ENCODE assay signal across 24 cellular contexts in the genomic region with DNA sequence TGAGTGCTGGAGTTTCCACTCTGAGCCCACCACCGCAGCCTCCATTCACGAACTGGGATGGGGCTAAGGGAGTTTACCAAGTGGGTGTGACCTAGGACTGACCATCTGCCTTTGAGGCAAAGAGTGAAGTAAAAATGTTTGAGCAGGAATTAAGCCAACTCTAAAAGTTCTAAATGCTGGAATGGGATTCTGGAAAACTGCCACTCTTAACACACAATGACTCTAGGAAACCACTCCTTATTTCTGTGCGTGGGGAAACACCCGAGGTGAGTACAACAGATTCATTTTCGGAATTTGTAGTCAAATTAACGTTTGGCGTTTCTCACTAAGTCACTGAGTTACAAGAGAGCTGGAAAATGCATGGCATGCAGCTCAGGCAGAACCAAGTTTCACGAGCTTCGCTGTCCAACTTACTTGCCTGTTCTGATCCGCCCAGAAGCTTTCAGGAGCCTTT. TPM values are rescaled to one million over a fixed set of nuclear protein-coding genes. Genes with fewer than 3 reads are reported as not detected.
DNase-seq lines count a peak whose midpoint lies in the region; ATAC-seq and TF ChIP-seq lines count a peak whose summit lies in the region.
"Had no signal": no experiment of that assay in that cellular context is flagged by ENCODE, and none has a peak within 500 bp of the region (broad histone marks: within the 10 kb centered on the region; RNA-seq: fewer than 3 reads in every experiment).

No MANE protein-coding gene starts in this region.

- 43 to 48% methylated on average over 10 of the region's 10 CpGs for WGBS in heart right ventricle, 2 donors
- 42 to 65% methylated on average over 10 of the region's 10 CpGs for WGBS in lung, 2 donors
- 94% methylated on average over 10 of the region's 10 CpGs for WGBS in thymus

- TF ChIP-seq CTCF in heart right ventricle (IDR thresholded peaks at IDR 0.05) = no peak
- no peak for TF ChIP-seq CTCF in right atrium auricular region (IDR thresholded peaks at IDR 0.05)
- no peak for TF ChIP-seq CTCF in epithelial cell of esophagus (IDR thresholded peaks at IDR 0.05; ENCODE audit: insufficient read depth, low read depth, low read length, missing control alignments)
- TF ChIP-seq CTCF in lung (IDR thresholded peaks at IDR 0.05; ENCODE audit: control extremely low read depth, extremely low read depth) = no peak

- POLR2A ChIA-PET in activated CD4-positive, alpha-beta T cell treated with anti-CD3 and anti-CD28 coated beads for 36 hours (lab: Charles Lee) = no interaction called here

- H3K27me3 ChIP-seq in heart right ventricle (no peaks in the 10 kb centered on the region), right atrium auricular region (no peaks in the 10 kb centered on the region), lung (ENCODE audit: control insufficient read depth, insufficient read depth) (no peaks in the 10 kb centered on the region), thymus (ENCODE audit: control insufficient read depth, insufficient read depth) (no peaks in the 10 kb centered on the region)
- H3K27me3 ChIP-seq: BE2C, tibial artery had no signal

- no peak overlapping the region for H3K4me3 ChIP-seq in heart right ventricle
- no peak overlapping the region for H3K4me3 ChIP-seq in right atrium auricular region
- H3K4me3 ChIP-seq in epithelial cell of esophagus (ENCODE audit: low read length) = no peak overlapping the region
- H3K4me3 ChIP-seq in lung = no peak overlapping the region
- no peak overlapping the region for H3K4me3 ChIP-seq in thymus (ENCODE audit: low read length)
- H3K4me3 ChIP-seq: SK-N-MC had no signal

- no peak overlapping the region for H3K4me3 Mint-ChIP-seq in activated CD4-positive, alpha-beta T cell treated with anti-CD3 and anti-CD28 coated beads for 36 hours
- H3K4me3 Mint-ChIP-seq: activated T-helper 17 cell treated with anti-CD3 and anti-CD28 coated beads, Interleukin-2, amount 50 U/mL, for 72 hours; stimulated activated memory B cell treated with anti-CD40 and anti-IgM and Interleukin-4, amounts not matched to agents 10 μg/mL and 1 μg/mL and 100 μg/mL, for 72 hours had no signal

- H3K27ac ChIP-seq in heart right ventricle = no peak overlapping the region
- no peak overlapping the region for H3K27ac ChIP-seq in right atrium auricular region
- H3K27ac ChIP-seq in lung (ENCODE audit: low read depth in 1 of 2, low read length in 1 of 2) = no peak overlapping the region
- peak overlapping the region; percentile 68 for H3K27ac ChIP-seq in thymus (ENCODE audit: low read depth)
- H3K27ac ChIP-seq: SK-N-MC, tibial artery had no signal

- H3K9me3 ChIP-seq in heart right ventricle = no peaks in the 10 kb centered on the region
- no peaks in the 10 kb centered on the region for H3K9me3 ChIP-seq in right atrium auricular region
- H3K9me3 ChIP-seq in lung (ENCODE audit: control insufficient read depth in 2 of 2, insufficient read depth in 1 of 2, low read length in 1 of 2) = peaks cover 0 to 6% of the 10 kb centered on the region in 2 donors
- no peaks in the 10 kb centered on the region for H3K9me3 ChIP-seq in thymus (ENCODE audit: control insufficient read depth)
- H3K9me3 ChIP-seq: BE2C, Caco-2, tibial artery had no signal

- ATAC-seq in heart right ventricle (peak in 5 of 8 donors; percentile 37 to 82 (median 42)), lung (ENCODE audit: insufficient read depth, low FRiP score) (peak; percentile 27), HG03159 (IDR thresholded peaks at IDR 0.05; ENCODE audit: unreplicated experiment) (no peak)
- no peak for ATAC-seq in activated CD4-positive, alpha-beta T cell treated with anti-CD3 and anti-CD28 coated beads for 36 hours
- ATAC-seq: activated naive CD4-positive, alpha-beta T cell treated with anti-CD3 and anti-CD28 coated beads, Interleukin-2, amount 50 U/mL, for 72 hours; activated T-helper 17 cell treated with anti-CD3 and anti-CD28 coated beads, Interleukin-2, amount 50 U/mL, for 72 hours; stimulated activated memory B cell treated with anti-CD40 and anti-IgM and Interleukin-4, amounts not matched to agents 10 μg/mL and 1 μg/mL and 100 μg/mL, for 72 hours had no signal

- H3K27ac Mint-ChIP-seq in activated CD4-positive, alpha-beta T cell treated with anti-CD3 and anti-CD28 coated beads for 36 hours = no peak overlapping the region
- H3K27ac Mint-ChIP-seq: activated T-helper 17 cell treated with anti-CD3 and anti-CD28 coated beads, Interleukin-2, amount 50 U/mL, for 72 hours; progenitor cell of endocrine pancreas; stimulated activated memory B cell treated with anti-CD40 and anti-IgM and Interleukin-4, amounts not matched to agents 10 μg/mL and 1 μg/mL and 100 μg/mL, for 72 hours had no signal

- DNase-seq in heart right ventricle = no peak
- no peak for DNase-seq in right atrium auricular region (ENCODE audit: low spot score)
- DNase-seq in epithelial cell of esophagus (ENCODE audit: low read depth) = peak; percentile 40
- no peak for DNase-seq in lung (ENCODE audit: low spot score)
- no peak for DNase-seq in T-helper 9 cell
- DNase-seq in activated CD4-positive, alpha-beta T cell treated with anti-CD3 and anti-CD28 coated beads for 36 hours = no peak
- DNase-seq: activated CD4-positive, alpha-beta T cell treated with anti-CD3 and anti-CD28 coated beads, Interleukin-2, amount 50 U/mL, for 1 hour; aorta; BE2C; Caco-2; cerebellar nuclear complex; NCI-H1105; NCI-H2107; NCI-H446 treated with DMSO at 0.1 percent for 48 hours; small intestine; T-helper 2 cell; tibial artery had no signal

- intact Hi-C loops in heart right ventricle (cut with DNase I) = no loop called here
- intact Hi-C loops in activated CD4-positive, alpha-beta T cell treated with anti-CD3 and anti-CD28 coated beads for 36 hours (cut with DNase I, micrococcal nuclease) = no loop called here

- H3K4me1 ChIP-seq in heart right ventricle (peaks cover 0 to 17% (median 11%) of the 10 kb centered on the region in 9 donors), right atrium auricular region (peaks cover 0 to 6% of the 10 kb centered on the region in 2 donors), lung (ENCODE audit: control insufficient read depth in 2 of 2, insufficient read depth in 2 of 2, low read length in 2 of 2) (peaks cover 0 to 5% of the 10 kb centered on the region in 2 donors), thymus (ENCODE audit: control insufficient read depth, insufficient read depth, low read length) (no peaks in the 10 kb centered on the region)
- H3K4me1 ChIP-seq: BE2C, Caco-2 had no signal

- H3K9me3 Mint-ChIP-seq in activated CD4-positive, alpha-beta T cell treated with anti-CD3 and anti-CD28 coated beads for 36 hours (ENCODE audit: low read depth) = no peaks in the 10 kb centered on the region
- H3K9me3 Mint-ChIP-seq: activated naive CD4-positive, alpha-beta T cell treated with anti-CD3 and anti-CD28 coated beads, Interleukin-2, amount 50 U/mL, for 72 hours; activated T-helper 17 cell treated with anti-CD3 and anti-CD28 coated beads, Interleukin-2, amount 50 U/mL, for 72 hours; stimulated activated memory B cell treated with anti-CD40 and anti-IgM and Interleukin-4, amounts not matched to agents 10 μg/mL and 1 μg/mL and 100 μg/mL, for 72 hours had no signal

- H3K36me3 ChIP-seq in heart right ventricle (peaks cover 0 to 15% (median 7%) of the 10 kb centered on the region in 9 donors), right atrium auricular region (no peaks in the 10 kb centered on the region), lung (ENCODE audit: control insufficient read depth in 2 of 2, insufficient read depth in 2 of 2, low read length in 2 of 2) (peaks cover 0 to 4% of the 10 kb centered on the region in 2 donors), thymus (ENCODE audit: control insufficient read depth, insufficient read depth) (no peaks in the 10 kb centered on the region)
- H3K36me3 ChIP-seq: BE2C had no signal

- CTCF ChIA-PET in activated CD4-positive, alpha-beta T cell treated with anti-CD3 and anti-CD28 coated beads for 36 hours (lab: Charles Lee) = no interaction called here

- peaks cover 11% of the 10 kb centered on the region for H3K36me3 Mint-ChIP-seq in activated CD4-positive, alpha-beta T cell treated with anti-CD3 and anti-CD28 coated beads for 36 hours (ENCODE audit: low read depth)

- H3K4me1 Mint-ChIP-seq in activated CD4-positive, alpha-beta T cell treated with anti-CD3 and anti-CD28 coated beads for 36 hours = no peaks in the 10 kb centered on the region
- H3K4me1 Mint-ChIP-seq: stimulated activated memory B cell treated with anti-CD40 and anti-IgM and Interleukin-4, amounts not matched to agents 10 μg/mL and 1 μg/mL and 100 μg/mL, for 72 hours had no signal

- H3K27me3 Mint-ChIP-seq in activated CD4-positive, alpha-beta T cell treated with anti-CD3 and anti-CD28 coated beads for 36 hours = no peaks in the 10 kb centered on the region
- H3K27me3 Mint-ChIP-seq: activated T-helper 17 cell treated with anti-CD3 and anti-CD28 coated beads, Interleukin-2, amount 50 U/mL, for 72 hours; progenitor cell of endocrine pancreas; stimulated activated memory B cell treated with anti-CD40 and anti-IgM and Interleukin-4, amounts not matched to agents 10 μg/mL and 1 μg/mL and 100 μg/mL, for 72 hours had no signal

RNA-seq across cellular contexts. Expression of a gene that starts 31.6 kb away (rescaled TPM):
- under 1 TPM in 1 of 10 donors, not detected in 9; 0.16 TPM for total RNA-seq in heart right ventricle
- polyA plus RNA-seq in heart right ventricle = not detected
- not detected for total RNA-seq in right atrium auricular region
- total RNA-seq in lung = under 1 TPM in 1 of 2 donors, not detected in 1; 0.86 TPM
- under 1 TPM; 0.22 to 0.38 TPM for polyA plus RNA-seq in lung
- polyA plus RNA-seq in thymus = 0.23 TPM
- total RNA-seq in activated CD4-positive, alpha-beta T cell treated with anti-CD3 and anti-CD28 coated beads for 36 hours = under 1 TPM in 1 of 2 experiments, not detected in 1; 0.25 TPM
- total RNA-seq: activated naive CD4-positive, alpha-beta T cell treated with anti-CD3 and anti-CD28 coated beads, Interleukin-2, amount 50 U/mL, for 72 hours; aorta had no signal
- polyA plus RNA-seq: aorta had no signal

RNA-seq across cellular contexts. Expression of a gene that starts 56.9 kb away (rescaled TPM):
- 100 to 1,000 TPM; 327 to 541 (median 464) TPM for total RNA-seq in heart right ventricle
- polyA plus RNA-seq in heart right ventricle = 100 to 1,000 TPM; 103 to 217 TPM
- total RNA-seq in right atrium auricular region = 100 to 1,000 TPM; 109 to 186 TPM
- 10 to 100 TPM; 80.5 to 87.0 TPM for total RNA-seq in lung
- 10 to 100 TPM; 54.5 to 96.4 TPM for polyA plus RNA-seq in lung
- polyA plus RNA-seq in thymus = 83.5 TPM
- total RNA-seq in activated CD4-positive, alpha-beta T cell treated with anti-CD3 and anti-CD28 coated beads for 36 hours = 100 to 1,000 TPM; 100 to 136 TPM

Comparison
In these comparisons a context has a peak if more than half of its experiments do, and no peak if none do; other contexts are left out.
1. ATAC-seq: peak in heart right ventricle (5 of 8) and lung (single experiment); none in activated CD4-positive, alpha-beta T cell treated with anti-CD3 and anti-CD28 coated beads for 36 hours (single experiment) and HG03159 (single experiment).